Comparison of ENCODE assay signal across 8 cellular contexts in the genomic region with DNA sequence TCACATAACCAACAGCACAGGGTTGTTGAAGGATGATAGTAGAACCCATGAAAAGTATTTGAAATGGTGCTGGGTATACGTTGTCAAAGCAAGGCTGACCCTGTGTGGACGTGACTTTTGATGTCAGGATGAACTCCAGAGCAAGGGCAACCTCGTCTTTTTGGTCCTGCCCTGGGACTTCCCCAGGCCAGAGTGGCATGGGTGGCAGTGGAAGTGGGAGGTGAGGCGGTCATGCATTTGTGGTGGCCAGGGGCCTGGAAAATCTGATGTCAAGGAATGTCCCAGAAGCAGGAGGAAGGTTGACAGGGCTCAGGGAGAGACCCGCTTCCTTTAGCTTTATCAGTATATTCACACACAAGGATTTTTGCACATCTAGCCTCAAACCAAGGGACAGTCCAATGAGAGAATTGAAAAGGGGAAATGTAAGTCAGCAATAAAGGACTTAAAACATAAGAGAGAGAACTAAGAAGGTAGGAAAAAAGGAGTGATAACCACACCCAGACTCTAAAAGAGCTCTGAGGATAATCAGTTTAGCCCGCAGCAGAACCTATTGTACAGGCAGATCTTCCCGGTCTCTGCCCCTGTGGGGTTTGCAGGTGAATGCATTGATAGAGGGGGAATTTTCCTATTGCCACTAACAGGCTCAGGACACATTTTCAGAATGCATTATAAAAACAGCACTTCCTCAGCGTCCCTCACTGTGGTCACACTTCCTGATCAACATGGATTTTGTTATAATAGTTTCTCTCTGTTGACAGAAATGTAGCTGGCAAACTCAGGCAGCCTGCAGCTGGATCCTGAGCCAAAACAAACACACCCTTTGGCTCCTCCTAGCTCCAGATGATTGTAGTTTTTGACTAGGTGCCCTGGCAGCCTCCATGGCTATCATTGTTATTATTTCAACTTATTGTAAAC.
DNase-seq lines count a peak whose midpoint lies in the region; ATAC-seq, FAIRE-seq and TF ChIP-seq lines count a peak whose summit lies in the region.

No MANE protein-coding gene starts in this region.

- H4K20me1 ChIP-seq in osteoblast (ENCODE audit: insufficient read depth, low read length): no peaks in the 10 kb centered on the region

- no peaks in the 10 kb centered on the region for H3K36me3 ChIP-seq in osteoblast (ENCODE audit: insufficient read depth, low read length)

- no peaks in the 10 kb centered on the region for H3K27me3 ChIP-seq in osteoblast (ENCODE audit: insufficient read depth, low read length)

- peak overlapping the region; percentile 21 for H2AFZ ChIP-seq in osteoblast (ENCODE audit: low read length)

- peaks cover 16% of the 10 kb centered on the region for H3K4me1 ChIP-seq in osteoblast (ENCODE audit: insufficient read depth, low read length)

- H3K27ac ChIP-seq in osteoblast (ENCODE audit: low read depth, low read length): no peak overlapping the region

- no peak for ATAC-seq in HG03354 (IDR thresholded peaks at IDR 0.05; ENCODE audit: poor library complexity, severe bottlenecking, unreplicated experiment)

- peak overlapping the region; percentile 3 for H3K4me3 ChIP-seq in osteoblast (ENCODE audit: insufficient read depth, low read length)

- DNase-seq in DMS53 treated with DMSO at 0.1 percent for 48 hours (lab: John Stamatoyannopoulos, UW; ENCODE audit: unreplicated experiment) (peak; percentile 77), NCI-H345 treated with DMSO at 0.1 percent for 48 hours (lab: John Stamatoyannopoulos, UW; ENCODE audit: unreplicated experiment) (peak; percentile 55), osteoblast (ENCODE audit: insufficient read length, low spot score, missing footprints) (peak; percentile 71), amygdala (lab: John Stamatoyannopoulos, UW) (no peak)
- no peak for DNase-seq in activated CD4-positive, alpha-beta T cell treated with anti-CD3 and anti-CD28 coated beads for 4 hours
- no peak for DNase-seq in activated naive CD4-positive, alpha-beta T cell (lab: John Stamatoyannopoulos, UW)

- TF ChIP-seq CTCF in osteoblast (IDR thresholded peaks at IDR 0.05; ENCODE audit: extremely low read depth, low read depth, low read length): no peak

- peak overlapping the region; percentile 52 for H3K4me2 ChIP-seq in osteoblast (ENCODE audit: insufficient read depth, low read length)

- FAIRE-seq in endometrium (lab: Jason Lieb, UNC): peak; percentile 37

- H3K79me2 ChIP-seq in osteoblast (ENCODE audit: insufficient read depth, low read length): no peaks in the 10 kb centered on the region

- H3K9me3 ChIP-seq in osteoblast (ENCODE audit: low read depth, low read length): no peaks in the 10 kb centered on the region

Comparison
In these comparisons a context has a peak if more than half of its experiments do, and no peak if none do; other contexts are left out.
1. DNase-seq: peak in DMS53 treated with DMSO at 0.1 percent for 48 hours (single experiment), NCI-H345 treated with DMSO at 0.1 percent for 48 hours (single experiment) and osteoblast (single experiment); none in activated CD4-positive, alpha-beta T cell treated with anti-CD3 and anti-CD28 coated beads for 4 hours (0 of 2), activated naive CD4-positive, alpha-beta T cell (0 of 4) and amygdala (0 of 56).